27 cellular contexts compared by ENCODE assay signal in the genomic region with DNA sequence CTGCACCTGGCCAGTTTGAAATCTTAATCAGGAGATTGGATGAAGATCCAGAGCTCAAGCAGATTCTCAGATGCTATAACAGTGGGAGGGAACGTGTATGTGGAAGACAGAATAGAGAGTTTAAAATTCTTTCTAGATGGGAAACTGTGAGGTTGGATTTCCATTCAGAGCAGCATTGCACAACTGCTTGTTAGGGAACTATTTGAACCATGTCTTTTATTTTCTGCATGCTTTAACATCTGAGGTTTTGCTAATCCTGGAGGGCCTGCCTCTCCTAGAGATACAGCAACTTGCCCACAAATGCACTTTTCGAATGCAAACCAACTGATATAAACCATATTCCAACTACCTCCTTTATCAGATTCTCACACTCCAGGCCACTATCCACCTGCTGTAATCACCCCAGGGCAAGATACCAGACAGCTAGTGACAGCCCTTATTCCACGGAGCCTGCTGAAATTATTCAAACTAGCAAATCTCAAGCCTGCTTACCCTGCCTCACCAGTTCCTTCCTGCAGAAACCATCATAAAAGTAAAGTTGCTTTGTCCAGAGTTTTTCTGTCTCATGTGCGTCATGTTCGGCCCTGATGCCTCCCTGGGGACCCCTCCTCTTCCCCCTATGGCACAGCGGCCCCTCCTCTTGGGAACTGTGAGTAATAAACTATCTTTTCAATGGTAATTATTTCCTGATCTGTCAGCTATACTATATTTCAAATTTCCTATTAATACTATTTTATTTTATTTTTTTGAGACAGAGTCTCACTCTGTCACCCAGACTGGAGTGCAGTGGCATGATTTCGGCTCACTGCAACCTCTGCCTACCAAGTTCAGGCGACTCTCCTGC. TPM values are rescaled to one million over a fixed set of nuclear protein-coding genes. Genes with fewer than 3 reads are reported as not detected.
"Had no signal": no experiment of that assay in that cellular context is flagged by ENCODE, and none has a peak within 500 bp of the region (broad histone marks: within the 10 kb centered on the region; RNA-seq: fewer than 3 reads in every experiment).

No MANE protein-coding gene starts in this region.

- H3K36me3 ChIP-seq: adrenal gland, cardiac muscle cell, esophagus squamous epithelium, lower lobe of right lung, neutrophil, thoracic aorta, WERI-Rb-1 had no signal

- H3K27me3 ChIP-seq: adrenal gland, cardiac muscle cell, neutrophil had no signal

- H3K27ac Mint-ChIP-seq: activated naive CD4-positive, alpha-beta T cell treated with anti-CD3 and anti-CD28 coated beads, Interleukin-2, amount 50 U/mL, for 24 hours; activated T-cell treated with anti-CD3 and anti-CD28 coated beads, Interleukin-2, amount 50 U/mL, for 72 hours; dendritic cell treated with granulocyte-macrophage colony-stimulating factor and Interleukin-4, amounts not matched to agents 40 ng/mL and 50 ng/mL, for 4 days; natural killer cell; stimulated activated naive B cell treated with anti-CD40 and anti-IgM and Interleukin-4, amounts not matched to agents 10 μg/mL and 1 μg/mL and 100 μg/mL, for 72 hours had no signal

- H3K36me3 Mint-ChIP-seq: activated naive CD4-positive, alpha-beta T cell treated with anti-CD3 and anti-CD28 coated beads, Interleukin-2, amount 50 U/mL, for 24 hours; natural killer cell; stimulated activated naive B cell treated with anti-CD40 and anti-IgM and Interleukin-4, amounts not matched to agents 10 μg/mL and 1 μg/mL and 100 μg/mL, for 72 hours had no signal

- H3K9ac ChIP-seq: parathyroid adenoma had no signal

- H3K4me1 ChIP-seq: adrenal gland, esophagus squamous epithelium, lower lobe of right lung, parathyroid adenoma had no signal

- H3K4me1 Mint-ChIP-seq: activated naive CD4-positive, alpha-beta T cell treated with anti-CD3 and anti-CD28 coated beads, Interleukin-2, amount 50 U/mL, for 24 hours; natural killer cell; stimulated activated naive B cell treated with anti-CD40 and anti-IgM and Interleukin-4, amounts not matched to agents 10 μg/mL and 1 μg/mL and 100 μg/mL, for 72 hours had no signal

- H3K9me3 ChIP-seq: adrenal gland, esophagus squamous epithelium, lower lobe of right lung, neutrophil, thoracic aorta had no signal

- H3K4me3 ChIP-seq: adrenal gland, cardiac muscle cell, esophagus squamous epithelium, lower lobe of right lung, thoracic aorta had no signal

- H3K4me3 Mint-ChIP-seq: activated naive CD4-positive, alpha-beta T cell treated with anti-CD3 and anti-CD28 coated beads, Interleukin-2, amount 50 U/mL, for 24 hours; activated T-cell treated with anti-CD3 and anti-CD28 coated beads, Interleukin-2, amount 50 U/mL, for 72 hours; dendritic cell treated with granulocyte-macrophage colony-stimulating factor and Interleukin-4, amounts not matched to agents 40 ng/mL and 50 ng/mL, for 4 days; natural killer cell; stimulated activated naive B cell treated with anti-CD40 and anti-IgM and Interleukin-4, amounts not matched to agents 10 μg/mL and 1 μg/mL and 100 μg/mL, for 72 hours had no signal

- DNase-seq: activated CD4-positive, alpha-beta T cell treated with anti-CD3 and anti-CD28 coated beads for 1 hour; activated CD4-positive, alpha-beta T cell treated with anti-CD3 and anti-CD28 coated beads, Interleukin-2, amount 50 U/mL, for 4 hours; activated effector memory CD4-positive, alpha-beta T cell treated with anti-CD3 and anti-CD28 coated beads, Interleukin-2, amount 50 U/mL, for 16 hours; activated T-cell treated with anti-CD3 and anti-CD28 coated beads, Interleukin-2, amount 50 U/mL, for 72 hours; adrenal gland; effector CD8-positive, alpha-beta T cell; esophagus squamous epithelium; islet precursor cell; left colon; lower lobe of right lung; natural killer cell; stimulated activated naive B cell treated with anti-CD40 and anti-IgM and Interleukin-4, amounts not matched to agents 10 μg/mL and 1 μg/mL and 100 μg/mL, for 72 hours; T-helper 1 cell; T1000; WERI-Rb-1 had no signal

- H3K9me3 Mint-ChIP-seq: activated naive CD4-positive, alpha-beta T cell treated with anti-CD3 and anti-CD28 coated beads, Interleukin-2, amount 50 U/mL, for 24 hours; activated T-cell treated with anti-CD3 and anti-CD28 coated beads, Interleukin-2, amount 50 U/mL, for 72 hours; dendritic cell treated with granulocyte-macrophage colony-stimulating factor and Interleukin-4, amounts not matched to agents 40 ng/mL and 50 ng/mL, for 4 days; natural killer cell; stimulated activated naive B cell treated with anti-CD40 and anti-IgM and Interleukin-4, amounts not matched to agents 10 μg/mL and 1 μg/mL and 100 μg/mL, for 72 hours had no signal

- ATAC-seq: activated T-cell treated with anti-CD3 and anti-CD28 coated beads, Interleukin-2, amount 50 U/mL, for 72 hours; left colon; lower lobe of right lung; natural killer cell; stimulated activated naive B cell treated with anti-CD40 and anti-IgM and Interleukin-4, amounts not matched to agents 10 μg/mL and 1 μg/mL and 100 μg/mL, for 72 hours had no signal

- H3K27ac ChIP-seq: adrenal gland, cardiac muscle cell, esophagus squamous epithelium, lower lobe of right lung, neutrophil, parathyroid adenoma, thoracic aorta, WERI-Rb-1 had no signal

RNA-seq across cellular contexts. Expression of a gene that starts 18.4 kb away (rescaled TPM):
- total RNA-seq: activated CD8-positive, alpha-beta memory T cell treated with anti-CD3 and anti-CD28 coated beads for 36 hours; activated T-cell treated with anti-CD3 and anti-CD28 coated beads, Interleukin-2, amount 50 U/mL, for 72 hours; chondrocyte; endothelial cell of umbilical vein; esophagus squamous epithelium; left colon; mesenteric fat pad; natural killer cell; thoracic aorta had no signal

RNA-seq across cellular contexts. Expression of a gene that starts 22.7 kb away (rescaled TPM):
- total RNA-seq: activated CD8-positive, alpha-beta memory T cell treated with anti-CD3 and anti-CD28 coated beads for 36 hours; activated T-cell treated with anti-CD3 and anti-CD28 coated beads, Interleukin-2, amount 50 U/mL, for 72 hours; fibroblast of villous mesenchyme; mesenteric fat pad had no signal

RNA-seq across cellular contexts. Expression of a gene that starts 50.6 kb away (rescaled TPM):
- total RNA-seq: activated CD8-positive, alpha-beta memory T cell treated with anti-CD3 and anti-CD28 coated beads for 36 hours; endothelial cell of umbilical vein; fibroblast of villous mesenchyme; mesenteric fat pad; natural killer cell had no signal

RNA-seq across cellular contexts. Expression of a gene that starts 52.1 kb away (rescaled TPM):
- total RNA-seq: activated CD8-positive, alpha-beta memory T cell treated with anti-CD3 and anti-CD28 coated beads for 36 hours; activated T-cell treated with anti-CD3 and anti-CD28 coated beads, Interleukin-2, amount 50 U/mL, for 72 hours; cardiac muscle cell; chondrocyte; endothelial cell of umbilical vein; fibroblast of villous mesenchyme; left colon; mesenteric fat pad; natural killer cell; thoracic aorta; ureter had no signal
